Comparison of ENCODE assay signal across 8 cellular contexts in genomic region chr12:48157889-48158370, GRCh38. TPM values are rescaled to one million over a fixed set of nuclear protein-coding genes. Genes with fewer than 3 reads are reported as not detected.
DNase-seq lines count a peak whose midpoint lies in the region; ATAC-seq and TF ChIP-seq lines count a peak whose summit lies in the region.

No MANE protein-coding gene starts in this region.

- H4K8ac ChIP-seq in neuronal stem cell (ENCODE audit: low read depth, low read length): no peak overlapping the region

- peaks cover 30% of the 10 kb centered on the region for H3K79me2 ChIP-seq in Karpas-422 (ENCODE audit: low read length)

- peak overlapping the region; percentile 94 for H3K27ac Mint-ChIP-seq in Caco-2 (ENCODE audit: unreplicated experiment)
- H3K27ac Mint-ChIP-seq in chondrocyte (ENCODE audit: unreplicated experiment): peak overlapping the region; percentile 88

- no peak overlapping the region for H3K4ac ChIP-seq in neuronal stem cell (ENCODE audit: low read length)

- H3K79me1 ChIP-seq in neuronal stem cell (ENCODE audit: low read depth, low read length): peaks cover 3% of the 10 kb centered on the region

- H3K9ac ChIP-seq in Karpas-422 (ENCODE audit: low read length) (peak overlapping the region; percentile 68), neuronal stem cell (ENCODE audit: low read depth, low read length, poor library complexity) (no peak overlapping the region)

- CTCF ChIA-PET in Caco-2 (lab: Charles Lee): interaction anchor here (0.6 to 1.8 kb wide), 12 partner anchors 8 to 194 kb away, joined by 3 to 13 read pairs (median 4); partner anchors contain the start of genes CCDC184, PFKM, SENP1 and TMEM106C

- H2BK12ac ChIP-seq in neuronal stem cell (ENCODE audit: low read length): no peak overlapping the region

- no peak overlapping the region for H2AK5ac ChIP-seq in neuronal stem cell (ENCODE audit: low read depth, low read length)

- peak overlapping the region; percentile 70 for H2AFZ ChIP-seq in Karpas-422 (ENCODE audit: low read length)
- H2AFZ ChIP-seq in neuronal stem cell (ENCODE audit: low read length): peak overlapping the region; percentile 91

- intact Hi-C loops in Caco-2 (cut with micrococcal nuclease; ENCODE audit: unreplicated experiment): loop anchor here (1.0 to 2.0 kb wide), 3 partner anchors 25 to 52 kb away; partner anchors contain the start of genes CCDC184, PFKM and SENP1

- no peaks in the 10 kb centered on the region for H3K9me3 ChIP-seq in Caco-2
- no peaks in the 10 kb centered on the region for H3K9me3 ChIP-seq in Karpas-422 (ENCODE audit: low read length)
- H3K9me3 ChIP-seq in neuronal stem cell (replicated peaks in 1 of 2; ENCODE audit: control insufficient read depth in 2 of 2, insufficient read depth in 1 of 2, low read depth in 1 of 2, low read length in 2 of 2): no peaks in the 10 kb centered on the region

- POLR2A ChIA-PET in Caco-2 (lab: Charles Lee): interaction anchor here (0.6 to 2.2 kb wide), 6 partner anchors 28 to 288 kb away, joined by 3 to 12 read pairs (median 3); partner anchors contain the start of gene PFKM

- no peak overlapping the region for H2BK15ac ChIP-seq in neuronal stem cell (ENCODE audit: low read length)

- H3K4me2 ChIP-seq in Karpas-422 (ENCODE audit: low read depth, low read length, poor library complexity, severe bottlenecking): peak overlapping the region; percentile 67
- H3K4me2 ChIP-seq in neuronal stem cell (ENCODE audit: insufficient read depth, low read length, poor library complexity, severe bottlenecking): peak overlapping the region; percentile 22

- H2BK5ac ChIP-seq in neuronal stem cell (ENCODE audit: low read length): no peak overlapping the region

- no peak overlapping the region for H2BK120ac ChIP-seq in neuronal stem cell (ENCODE audit: low read depth, low read length)

- no peaks in the 10 kb centered on the region for H3K27me3 ChIP-seq in Caco-2 (replicated peaks; ENCODE audit: control insufficient read depth, insufficient read depth, low read length)
- H3K27me3 ChIP-seq in Karpas-422 (ENCODE audit: low read length): no peaks in the 10 kb centered on the region
- H3K27me3 ChIP-seq in neuronal stem cell (ENCODE audit: control insufficient read depth in 3 of 3, insufficient read depth in 3 of 3, low read depth in 1 of 3, low read length in 3 of 3): peaks cover 0 to 7% (median 0%) of the 10 kb centered on the region in 3 experiments

- no peaks in the 10 kb centered on the region for H3K9me2 ChIP-seq in Karpas-422 (replicated peaks; ENCODE audit: insufficient read depth, low read length)

- H3K18ac ChIP-seq in neuronal stem cell (ENCODE audit: low read length): no peak overlapping the region

- no peak for TF ChIP-seq CTCF in Caco-2 (IDR thresholded peaks at IDR 0.05; ENCODE audit: insufficient read depth in 1 of 2, low read depth in 1 of 2, low read length in 1 of 2, severe bottlenecking in 1 of 2, unreplicated experiment in 1 of 2)
- no peak for TF ChIP-seq CTCF in chondrocyte (IDR thresholded peaks at IDR 0.05)

- H3K4me3 ChIP-seq in Caco-2 (ENCODE audit: low read depth, low read length): peak overlapping the region; percentile 37
- peak overlapping the region; percentile 95 for H3K4me3 ChIP-seq in Karpas-422 (ENCODE audit: low read length)
- H3K4me3 ChIP-seq in neuronal stem cell (ENCODE audit: low read length in 2 of 2): peak overlapping the region in 1 of 2 donors; percentile 85

- DNase-seq in Caco-2: peak in 1 of 2 experiments; percentile 6
- no peak for DNase-seq in Karpas-422
- DNase-seq in chondrocyte (ENCODE audit: low spot score): no peak
- no peak for DNase-seq in neuronal stem cell (ENCODE audit: low spot score)
- DNase-seq in NCI-H446 treated with DMSO at 0.1 percent for 48 hours (lab: John Stamatoyannopoulos, UW): no peak
- no peak for DNase-seq in NOMO-1 (lab: John Stamatoyannopoulos, UW; ENCODE audit: unreplicated experiment in 2 of 2)

- H3K4me1 ChIP-seq in Caco-2 (peaks cover 6% of the 10 kb centered on the region), Karpas-422 (ENCODE audit: low read length) (peaks cover 20% of the 10 kb centered on the region), neuronal stem cell (ENCODE audit: control insufficient read depth in 2 of 2, insufficient read depth in 1 of 2, low read depth in 1 of 2, low read length in 2 of 2) (peaks cover 0 to 3% of the 10 kb centered on the region in 2 donors)

- H3K27me3 Mint-ChIP-seq in Caco-2 (ENCODE audit: insufficient read depth, unreplicated experiment) (no peaks in the 10 kb centered on the region), chondrocyte (ENCODE audit: low read depth) (no peaks in the 10 kb centered on the region)

- peak overlapping the region; percentile 38 for H3K27ac ChIP-seq in Karpas-422 (ENCODE audit: low read length)
- H3K27ac ChIP-seq in neuronal stem cell (replicated peaks; ENCODE audit: low read length): peak overlapping the region; percentile 36

- ATAC-seq in HG03565 (IDR thresholded peaks at IDR 0.05; ENCODE audit: unreplicated experiment): no peak
- ATAC-seq in HG02798 (IDR thresholded peaks at IDR 0.05; ENCODE audit: poor library complexity, unreplicated experiment): no peak

- no peak overlapping the region for H4K91ac ChIP-seq in neuronal stem cell (ENCODE audit: low read depth, low read length, poor library complexity)

- H3K23ac ChIP-seq in neuronal stem cell (ENCODE audit: low read depth, low read length, poor library complexity): no peak overlapping the region

- H3K14ac ChIP-seq in neuronal stem cell (ENCODE audit: low read length): no peak overlapping the region

- H4K20me1 ChIP-seq in Karpas-422 (ENCODE audit: insufficient read depth, low read depth, low read length): no peaks in the 10 kb centered on the region

- WGBS in neuronal stem cell (ENCODE audit: extremely low coverage in 2 of 2, insufficient read length in 2 of 2, insufficient replicate concordance in 1 of 2), 2 donors: no CpG with 5 or more reads among the region's 3 CpGs

- no TSS peak for BruUV-seq in Caco-2 (replicated peaks; lab: Mats Ljungman, UMichigan)

- H3K4me3 Mint-ChIP-seq in Caco-2 (ENCODE audit: unreplicated experiment) (peak overlapping the region; percentile 97), chondrocyte (ENCODE audit: unreplicated experiment) (peak overlapping the region; percentile 93)

- H3K4me1 Mint-ChIP-seq in Caco-2 (ENCODE audit: low read depth, unreplicated experiment) (no peaks in the 10 kb centered on the region), chondrocyte (ENCODE audit: low read depth) (peaks cover 22% of the 10 kb centered on the region)

- H3K9me3 Mint-ChIP-seq in Caco-2 (ENCODE audit: unreplicated experiment): no peaks in the 10 kb centered on the region
- no peaks in the 10 kb centered on the region for H3K9me3 Mint-ChIP-seq in chondrocyte (ENCODE audit: low read depth)

- peaks cover 24% of the 10 kb centered on the region for H3K36me3 Mint-ChIP-seq in Caco-2 (ENCODE audit: insufficient read depth, unreplicated experiment)
- peaks cover 2% of the 10 kb centered on the region for H3K36me3 Mint-ChIP-seq in chondrocyte (ENCODE audit: low read depth)

- H3K36me3 ChIP-seq in Caco-2 (ENCODE audit: control insufficient read depth, insufficient read depth, low read length): no peaks in the 10 kb centered on the region
- peaks cover 3% of the 10 kb centered on the region; the same call in 1 of the 2 replicates for H3K36me3 ChIP-seq in Karpas-422 (ENCODE audit: insufficient read depth, low read length)
- no peaks in the 10 kb centered on the region for H3K36me3 ChIP-seq in neuronal stem cell (replicated peaks in 1 of 2; ENCODE audit: control insufficient read depth in 2 of 2, insufficient read depth in 2 of 2, low read length in 2 of 2)

RNA-seq across cellular contexts. Expression of gene ASB8, which starts 0.6 kb away (rescaled TPM):
- total RNA-seq in Caco-2 (2022) (27.8 and 30.6 TPM in 2 replicates), chondrocyte (24.7 to 34.3 TPM (median 30.8 TPM) in 3 replicates)
- 22.2 and 42.7 TPM in 2 replicates for total RNA-seq in Karpas-422 (2014; rRNA removed; shearing (Covaris generic); ENCODE audit: low replicate concordance)
- 6.1 TPM for polyA plus RNA-seq in neuronal stem cell (2013, experiment 1 of 2)
- 6.7 TPM for polyA plus RNA-seq in neuronal stem cell (2013, experiment 2 of 2)

RNA-seq across cellular contexts. Expression of gene CCDC184, which starts 25.5 kb away (rescaled TPM):
- total RNA-seq in Caco-2 (2022) (1.00 and 1.0 TPM in 2 replicates), chondrocyte (0.22 to 0.56 TPM (median 0.47 TPM) in 3 replicates)
- total RNA-seq in Karpas-422 (2014; rRNA removed; shearing (Covaris generic); ENCODE audit: low replicate concordance): 1.2 and 2.5 TPM in 2 replicates
- 3.2 TPM for polyA plus RNA-seq in neuronal stem cell (2013, experiment 1 of 2)
- polyA plus RNA-seq in neuronal stem cell (2013, experiment 2 of 2): 3.0 TPM

RNA-seq across cellular contexts. Expression of gene PFKM, which starts 38.8 kb away (rescaled TPM):
- 96.8 and 108 TPM in 2 replicates for total RNA-seq in Caco-2 (2022)
- total RNA-seq in Karpas-422 (2014; rRNA removed; shearing (Covaris generic); ENCODE audit: low replicate concordance): 71.4 and 96.7 TPM in 2 replicates
- 60.9 to 82.3 TPM (median 61.2 TPM) in 3 replicates for total RNA-seq in chondrocyte
- 68.0 TPM for polyA plus RNA-seq in neuronal stem cell (2013, experiment 1 of 2)
- 69.3 TPM for polyA plus RNA-seq in neuronal stem cell (2013, experiment 2 of 2)

RNA-seq across cellular contexts. Expression of gene OR10AD1, which starts 45.2 kb away (rescaled TPM):
- total RNA-seq in Caco-2 (2022) (not detected in 2 replicates), chondrocyte (not detected in 3 replicates)
- not detected in 2 replicates for total RNA-seq in Karpas-422 (2014; rRNA removed; shearing (Covaris generic); ENCODE audit: low replicate concordance)
- polyA plus RNA-seq in neuronal stem cell (2013, experiment 1 of 2): not detected
- polyA plus RNA-seq in neuronal stem cell (2013, experiment 2 of 2): not detected

RNA-seq across cellular contexts. Expression of gene SENP1, which starts 52.1 kb away (rescaled TPM):
- 40.4 and 42.1 TPM in 2 replicates for total RNA-seq in Caco-2 (2022)
- total RNA-seq in Karpas-422 (2014; rRNA removed; shearing (Covaris generic); ENCODE audit: low replicate concordance): 20.1 and 44.5 TPM in 2 replicates
- 16.1 to 20.9 TPM (median 19.7 TPM) in 3 replicates for total RNA-seq in chondrocyte
- polyA plus RNA-seq in neuronal stem cell (2013, experiment 1 of 2): 20.2 TPM
- polyA plus RNA-seq in neuronal stem cell (2013, experiment 2 of 2): 20.8 TPM
